Comparison of ENCODE assay signal across 8 cellular contexts in genomic region chr18:54223568-54224241, GRCh38. TPM values are rescaled to one million over a fixed set of nuclear protein-coding genes. Genes with fewer than 3 reads are reported as not detected.
A peak's percentile ranks its signal among the peaks of the same experiment; 100 is the strongest.
DNase-seq lines count a peak whose midpoint lies in the region; ATAC-seq and TF ChIP-seq lines count a peak whose summit lies in the region.

No MANE protein-coding gene starts in this region.

- H3K27me3 ChIP-seq in fibroblast of lung (ENCODE audit: control insufficient read depth, insufficient read depth, low read length) = no peaks in the 10 kb centered on the region
- H3K27me3 ChIP-seq in thymus (ENCODE audit: control insufficient read depth, insufficient read depth) = no peaks in the 10 kb centered on the region

- H3K4me1 Mint-ChIP-seq in nephron = peaks cover 37% of the 10 kb centered on the region

- peaks cover 41% of the 10 kb centered on the region for H3K4me1 ChIP-seq in OCI-LY7 (ENCODE audit: insufficient read depth, low read length, poor library complexity, severe bottlenecking)
- H3K4me1 ChIP-seq in fibroblast of lung (ENCODE audit: control insufficient read depth, extremely low read depth, insufficient read depth, low read length) = no peaks in the 10 kb centered on the region
- H3K4me1 ChIP-seq in thymus (ENCODE audit: control insufficient read depth, insufficient read depth, low read length) = peaks cover 8% of the 10 kb centered on the region

- H3K27ac Mint-ChIP-seq in nephron = peak overlapping the region; percentile 93 to 99 (median 97)

- H4K20me1 ChIP-seq in OCI-LY7 (ENCODE audit: insufficient read depth, low read length) = no peaks in the 10 kb centered on the region
- peaks cover 3% of the 10 kb centered on the region for H4K20me1 ChIP-seq in fibroblast of lung (ENCODE audit: control insufficient read depth, extremely low read depth, insufficient read depth, low read length)

- H3K4me2 ChIP-seq in OCI-LY7 (ENCODE audit: low read length) = peak overlapping the region; percentile 70
- peak overlapping the region; percentile 65 for H3K4me2 ChIP-seq in fibroblast of lung (ENCODE audit: extremely low read depth, insufficient read depth, low read length)

- intact Hi-C loops in OCI-LY7 (cut with micrococcal nuclease; ENCODE audit: unreplicated experiment) = loop anchor here (1.0 to 2.0 kb wide), 3 partner anchors 46 to 135 kb away; partner anchors contain the start of gene POLI

- CTCF ChIA-PET in OCI-LY7 (lab: Charles Lee; ENCODE audit: unreplicated experiment) = interaction anchor here (1.0 kb wide), 1 partner anchor 46 kb away, joined by 3 read pairs; the partner anchor contains the start of gene POLI

- peaks cover 43% of the 10 kb centered on the region for H3K36me3 ChIP-seq in OCI-LY7 (ENCODE audit: insufficient read depth, low read length)
- H3K36me3 ChIP-seq in fibroblast of lung (ENCODE audit: control insufficient read depth, insufficient read depth, low read length) = no peaks in the 10 kb centered on the region
- H3K36me3 ChIP-seq in thymus (ENCODE audit: control insufficient read depth, insufficient read depth) = no peaks in the 10 kb centered on the region

- peak overlapping the region; percentile 99 for H3K27ac ChIP-seq in OCI-LY7 (ENCODE audit: low read depth, low read length, poor library complexity, severe bottlenecking)
- H3K27ac ChIP-seq in fibroblast of lung (ENCODE audit: insufficient read depth, low read length) = peak overlapping the region; percentile 63
- peak overlapping the region; percentile 84 for H3K27ac ChIP-seq in thymus (ENCODE audit: low read depth)

- peak; percentile 62 for DNase-seq in COLO668 (lab: John Stamatoyannopoulos, UW; ENCODE audit: unreplicated experiment)
- peak; percentile 63 for DNase-seq in HPDE6-E6E7 (ENCODE audit: extremely low spot score)
- DNase-seq in OCI-LY7 (ENCODE audit: low spot score) = peak; percentile 48
- peak; percentile 9 for DNase-seq in activated T-helper 1 cell treated with Interleukin-2 at 50 U/mL for 16 hours (ENCODE audit: low read depth)
- peak; percentile 92 to 94 for DNase-seq in fibroblast of lung (ENCODE audit: low read depth in 2 of 2)

- H3K36me3 Mint-ChIP-seq in nephron (ENCODE audit: low read depth) = no peaks in the 10 kb centered on the region

- no peaks in the 10 kb centered on the region for H3K9me3 Mint-ChIP-seq in nephron

- H3K79me2 ChIP-seq in OCI-LY7 (ENCODE audit: insufficient read depth, low read depth, low read length) = peaks cover 55% of the 10 kb centered on the region
- peaks cover 50% of the 10 kb centered on the region for H3K79me2 ChIP-seq in fibroblast of lung (ENCODE audit: control insufficient read depth, insufficient read depth, low read length)

- POLR2A ChIA-PET in OCI-LY7 (lab: Charles Lee) = interaction anchor here (0.7 to 4.1 kb wide), 10 partner anchors 9 to 133 kb away, joined by 3 to 53 read pairs (median 4); partner anchors contain the start of gene POLI

- no peaks in the 10 kb centered on the region for H3K9me2 ChIP-seq in OCI-LY7 (ENCODE audit: insufficient read depth, low read length)

- TF ChIP-seq CTCF in OCI-LY7 (conservative IDR thresholded peaks at IDR 0.05; ENCODE audit: low read length) (0 out of 2 replicates have a peak, but pooled peaks have one; percentile 3), fibroblast of lung (conservative IDR thresholded peaks at IDR 0.05 in 1 of 2, IDR thresholded peaks at IDR 0.05 in 1 of 2; ENCODE audit: low read depth in 1 of 2, low read length in 2 of 2) (no peak), nephron (IDR thresholded peaks at IDR 0.05; ENCODE audit: unreplicated experiment in 3 of 3) (no peak)

- H3K4me3 ChIP-seq in OCI-LY7 (ENCODE audit: low read depth, low read length, poor library complexity, severe bottlenecking) (peak overlapping the region; percentile 88), fibroblast of lung (replicated peaks in 1 of 4; ENCODE audit: control extremely low read depth in 1 of 4, insufficient read depth in 1 of 4, low read depth in 3 of 4, low read length in 4 of 4) (peak overlapping the region; percentile 43 to 66 (median 55)), thymus (ENCODE audit: low read length) (peak overlapping the region; percentile 97)

- H2AFZ ChIP-seq in OCI-LY7 (ENCODE audit: low read length) (no peak overlapping the region), fibroblast of lung (ENCODE audit: low read length) (no peak overlapping the region)

- H3K9ac ChIP-seq in fibroblast of lung (ENCODE audit: insufficient read depth, low read length) = peak overlapping the region; percentile 70

- no TSS peak for BruUV-seq in OCI-LY7 (replicated peaks; lab: Mats Ljungman, UMichigan)

- ATAC-seq in GM21381 (IDR thresholded peaks at IDR 0.05; ENCODE audit: unreplicated experiment) = peak; percentile 14

- no peaks in the 10 kb centered on the region for H3K27me3 Mint-ChIP-seq in nephron (ENCODE audit: low read depth)

- H3K9me3 ChIP-seq in OCI-LY7 (ENCODE audit: low read length) = no peaks in the 10 kb centered on the region
- H3K9me3 ChIP-seq in fibroblast of lung (ENCODE audit: control insufficient read depth, insufficient read depth, low read depth, low read length) = no peaks in the 10 kb centered on the region
- H3K9me3 ChIP-seq in thymus (ENCODE audit: control insufficient read depth) = no peaks in the 10 kb centered on the region

- WGBS in thymus = 2% methylated on average over 39 of the region's 39 CpGs

- peak overlapping the region; percentile 97 to 100 (median 98) for H3K4me3 Mint-ChIP-seq in nephron

RNA-seq across cellular contexts. Expression of gene MBD2, which starts 0.8 kb away (rescaled TPM):
- total RNA-seq in OCI-LY7 (2014; rRNA removed; shearing (Covaris generic)) = 30.5 and 39.2 TPM in 2 replicates
- 171 and 176 TPM in 2 replicates for total RNA-seq in OCI-LY7 (2022)
- 17.2 and 43.8 TPM in 2 replicates for total RNA-seq in fibroblast of lung
- 29.7 and 32.5 TPM in 2 replicates for polyA plus RNA-seq in fibroblast of lung
- 34.8 and 35.2 TPM in 2 replicates for polyA plus RNA-seq in fibroblast of lung (2012)
- 1.8 and 16.2 TPM in 2 replicates for polyA minus RNA-seq in fibroblast of lung (ENCODE audit: low replicate concordance)
- polyA plus RNA-seq in thymus = 61.4 TPM

RNA-seq across cellular contexts. Expression of gene POLI, which starts 45.6 kb away (rescaled TPM):
- 8.9 and 15.1 TPM in 2 replicates for total RNA-seq in OCI-LY7 (2014; rRNA removed; shearing (Covaris generic))
- total RNA-seq in OCI-LY7 (2022) (19.0 and 24.5 TPM in 2 replicates), fibroblast of lung (26.9 and 29.5 TPM in 2 replicates)
- polyA plus RNA-seq in fibroblast of lung (17.2 and 28.3 TPM in 2 replicates), thymus (56.9 TPM)
- polyA plus RNA-seq in fibroblast of lung (2012) = 10.1 and 14.2 TPM in 2 replicates
- 1.6 and 1.8 TPM in 2 replicates for polyA minus RNA-seq in fibroblast of lung (ENCODE audit: low replicate concordance)

Comparison
In these comparisons a context has a peak if more than half of its experiments do, and no peak if none do; other contexts are left out.
1. Peak in every context shown above with its lines: DNase-seq, ATAC-seq, H3K4me3 ChIP-seq and H3K27ac ChIP-seq.
2. DNase-seq: peak in every context shown above with its lines; median percentile 93 in fibroblast of lung; 63 in HPDE6-E6E7; 62 in COLO668; 48 in OCI-LY7; 9 in activated T-helper 1 cell treated with Interleukin-2 at 50 U/mL for 16 hours.